In the genomic region with DNA sequence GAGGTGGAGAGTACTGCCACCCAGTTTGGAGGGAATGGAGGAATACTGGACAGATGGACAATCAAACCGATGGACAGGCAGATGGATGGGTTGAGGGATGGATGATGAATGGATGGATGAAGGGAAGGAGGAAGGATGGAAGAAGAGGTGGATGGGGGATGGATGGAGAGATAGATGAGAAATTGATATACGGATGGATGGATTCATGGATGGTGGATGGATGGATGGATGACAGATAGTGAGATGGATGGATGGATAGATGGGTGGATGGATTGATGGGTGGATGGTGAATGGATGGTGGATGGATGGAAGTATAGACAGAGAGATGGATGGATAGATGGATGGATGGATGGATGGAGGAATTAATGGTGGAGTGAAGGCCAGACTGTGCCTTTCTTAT, we compare ENCODE assay signal across 17 cellular contexts. TPM values are rescaled to one million over a fixed set of nuclear protein-coding genes. Genes with fewer than 3 reads are reported as not detected.
"Had no signal": no experiment of that assay in that cellular context is flagged by ENCODE, and none has a peak within 500 bp of the region (broad histone marks: within the 10 kb centered on the region; RNA-seq: fewer than 3 reads in every experiment).

No MANE protein-coding gene starts in this region.

- H3K4me3 Mint-ChIP-seq: activated T-helper 1 cell treated with anti-CD3 and anti-CD28 coated beads, Interleukin-12 subunit alpha, Interleukin-12 subunit beta, Interleukin-2, Interleukin-4 antibody, amounts not matched to agents 30 ng/mL and 10 ng/mL and 1 ng/mL, durations not matched to agents 14 hours and 24 hours and 36 hours; natural killer cell treated with Interleukin-12 subunit alpha and Interleukin-12 subunit beta and Interleukin-15 and Interleukin-18, amount 100 ng/mL, for 72 hours; stimulated activated effector memory CD8-positive, alpha-beta T cell treated with anti-CD3 and anti-CD28 coated beads, Interleukin-12 subunit alpha, Interleukin-12 subunit beta, amount 100 ng/mL, for 72 hours had no signal

- H3K36me3 Mint-ChIP-seq: natural killer cell treated with Interleukin-12 subunit alpha and Interleukin-12 subunit beta and Interleukin-15 and Interleukin-18, amount 100 ng/mL, for 72 hours had no signal

- DNase-seq: activated gamma-delta T cell treated with Interleukin-2 at 50 U/mL for 16 hours; activated T-cell treated with anti-CD3 and anti-CD28 coated beads for 4 hours; amniotic stem cell; effector CD8-positive, alpha-beta T cell; occipital lobe; posterior cingulate gyrus; sigmoid colon; stimulated activated CD4-positive, alpha-beta T cell treated with anti-CD3 and anti-CD28 coated beads, Interleukin-4, amount 100 ng/mL, for 24 hours; T-helper 9 cell; thyroid gland had no signal

- H3K27ac Mint-ChIP-seq: natural killer cell treated with Interleukin-12 subunit alpha and Interleukin-12 subunit beta and Interleukin-15 and Interleukin-18, amount 100 ng/mL, for 72 hours; stimulated activated effector memory CD8-positive, alpha-beta T cell treated with anti-CD3 and anti-CD28 coated beads, Interleukin-12 subunit alpha, Interleukin-12 subunit beta, amount 100 ng/mL, for 72 hours had no signal

- ATAC-seq: activated CD4-positive, CD25-positive, alpha-beta regulatory T cell treated with anti-CD3 and anti-CD28 coated beads, Interleukin-2, amount 50 U/mL, for 24 hours; activated naive CD4-positive, alpha-beta T cell treated with anti-CD3 and anti-CD28 coated beads, Interleukin-2, amount 50 U/mL, for 72 hours; gastroesophageal sphincter; natural killer cell treated with Interleukin-12 subunit alpha and Interleukin-12 subunit beta and Interleukin-15 and Interleukin-18, amount 100 ng/mL, for 72 hours; stimulated activated effector memory CD8-positive, alpha-beta T cell treated with anti-CD3 and anti-CD28 coated beads, Interleukin-12 subunit alpha, Interleukin-12 subunit beta, amount 100 ng/mL, for 72 hours had no signal

- H3K9me3 Mint-ChIP-seq: activated naive CD4-positive, alpha-beta T cell treated with anti-CD3 and anti-CD28 coated beads, Interleukin-2, amount 50 U/mL, for 72 hours; activated T-helper 1 cell treated with anti-CD3 and anti-CD28 coated beads, Interleukin-12 subunit alpha, Interleukin-12 subunit beta, Interleukin-2, Interleukin-4 antibody, amounts not matched to agents 30 ng/mL and 10 ng/mL and 1 ng/mL, durations not matched to agents 14 hours and 24 hours and 36 hours; natural killer cell treated with Interleukin-12 subunit alpha and Interleukin-12 subunit beta and Interleukin-15 and Interleukin-18, amount 100 ng/mL, for 72 hours; stimulated activated effector memory CD8-positive, alpha-beta T cell treated with anti-CD3 and anti-CD28 coated beads, Interleukin-12 subunit alpha, Interleukin-12 subunit beta, amount 100 ng/mL, for 72 hours had no signal

- H3K27me3 Mint-ChIP-seq: natural killer cell treated with Interleukin-12 subunit alpha and Interleukin-12 subunit beta and Interleukin-15 and Interleukin-18, amount 100 ng/mL, for 72 hours had no signal

RNA-seq across cellular contexts. Expression of a gene that starts 42.6 kb away (rescaled TPM):
- total RNA-seq: endothelial cell of umbilical vein had no signal
